Comparison of ENCODE assay signal across 16 cellular contexts in genomic region chr9:87088192-87088591, GRCh38.
"Had no signal": no experiment of that assay in that cellular context is flagged by ENCODE, and none has a peak within 500 bp of the region (broad histone marks: within the 10 kb centered on the region; RNA-seq: fewer than 3 reads in every experiment).

No MANE protein-coding gene starts in this region.

- DNase-seq: cerebellar nuclear complex; colonic mucosa; effector CD4-positive, alpha-beta T cell; endodermal cell; erythroblast; foreskin keratinocyte; mammary epithelial cell; naive thymus-derived CD8-positive, alpha-beta T cell; ovary; right lobe of liver; stimulated activated CD4-positive, alpha-beta T cell treated with anti-CD3 and anti-CD28 coated beads, Interleukin-12 subunit alpha, Interleukin-12 subunit beta, amount 100 ng/mL, for 4 hours; stimulated activated naive CD4-positive, alpha-beta T cell; stomach had no signal

- H3K4me3 Mint-ChIP-seq: endodermal cell; naive thymus-derived CD8-positive, alpha-beta T cell; neural crest cell had no signal

- H3K36me3 Mint-ChIP-seq: naive thymus-derived CD8-positive, alpha-beta T cell had no signal

- H3K9me3 Mint-ChIP-seq: endodermal cell had no signal

- H3K27ac Mint-ChIP-seq: endodermal cell had no signal

- H3K4me3 ChIP-seq: cardiac muscle cell, colonic mucosa, ovary, right lobe of liver, skin epidermis, stomach had no signal

- H3K4me1 Mint-ChIP-seq: endodermal cell; naive thymus-derived CD8-positive, alpha-beta T cell had no signal

- ATAC-seq: foreskin keratinocyte; naive thymus-derived CD8-positive, alpha-beta T cell had no signal
